In genomic region chrX:53082773-53083616, GRCh38 we compare ENCODE assay signal across 8 cellular contexts. TPM values are rescaled to one million over a fixed set of nuclear protein-coding genes. Genes with fewer than 3 reads are reported as not detected.
DNase-seq lines count a peak whose midpoint lies in the region; ATAC-seq and TF ChIP-seq lines count a peak whose summit lies in the region.

No MANE protein-coding gene starts in this region.

- peak overlapping the region; percentile 65 to 91 (median 76) for H3K4me3 ChIP-seq in heart right ventricle
- H3K4me3 ChIP-seq in mesodermal cell (ENCODE audit: extremely low read depth, insufficient read depth, low read length, poor library complexity, severe bottlenecking): peak overlapping the region; percentile 64
- peak overlapping the region; percentile 43 to 75 for H3K4me3 ChIP-seq in aorta (ENCODE audit: low read length in 2 of 2)

- ATAC-seq in heart right ventricle (no peak), Right ventricle myocardium inferior (no peak), aorta (ENCODE audit: low FRiP score) (no peak)

- H3K27me3 Mint-ChIP-seq in brain: peaks cover 4% of the 10 kb centered on the region

- H3K36me3 Mint-ChIP-seq in brain: peaks cover 33% of the 10 kb centered on the region

- WGBS in heart right ventricle, 2 donors: 5 to 8% methylated on average over 29 to 31 of the region's 31 CpGs
- 0 to 14% methylated on average over 12 to 16 of the region's 31 CpGs for WGBS in mesodermal cell (ENCODE audit: insufficient coverage in 2 of 2), 2 experiments
- WGBS in aorta, 2 donors: 3 to 35% methylated on average over 31 of the region's 31 CpGs

- peaks cover 0 to 29% (median 0%) of the 10 kb centered on the region in 9 donors for H3K36me3 ChIP-seq in heart right ventricle
- peaks cover 20% of the 10 kb centered on the region for H3K36me3 ChIP-seq in mesodermal cell (ENCODE audit: control insufficient read depth, insufficient read depth, low read length)
- no peaks in the 10 kb centered on the region for H3K36me3 ChIP-seq in aorta (ENCODE audit: control insufficient read depth in 1 of 2, insufficient read depth in 2 of 2, low read length in 1 of 2)

- H3K4me1 Mint-ChIP-seq in brain: peaks cover 52% of the 10 kb centered on the region

- peaks cover 0 to 20% (median 6%) of the 10 kb centered on the region in 9 donors for H3K4me1 ChIP-seq in heart right ventricle
- peaks cover 5% of the 10 kb centered on the region for H3K4me1 ChIP-seq in mesodermal cell (ENCODE audit: control insufficient read depth, insufficient read depth, low read length, poor library complexity, severe bottlenecking)
- peaks cover 0 to 2% of the 10 kb centered on the region in 2 donors for H3K4me1 ChIP-seq in aorta (ENCODE audit: control insufficient read depth in 1 of 2, insufficient read depth in 2 of 2, low read length in 2 of 2)

- peaks cover 0 to 4% (median 0%) of the 10 kb centered on the region in 7 donors for H3K27me3 ChIP-seq in heart right ventricle
- H3K27me3 ChIP-seq in aorta (ENCODE audit: control insufficient read depth in 1 of 2, insufficient read depth in 2 of 2, low read length in 1 of 2): no peaks in the 10 kb centered on the region

- peak overlapping the region; percentile 91 to 96 (median 92) for H3K4me3 Mint-ChIP-seq in brain

- H3K27ac ChIP-seq in heart right ventricle: peak overlapping the region; percentile 79 to 95 (median 88)
- peak overlapping the region; percentile 78 for H3K27ac ChIP-seq in mesodermal cell (ENCODE audit: low read depth, low read length, severe bottlenecking)
- H3K27ac ChIP-seq in aorta (ENCODE audit: low read depth in 1 of 2, low read length in 2 of 2): peak overlapping the region; percentile 70

- intact Hi-C loops in heart right ventricle (cut with DNase I) (no loop called here), Right ventricle myocardium inferior (cut with DNase I) (loop anchor here (1.0 kb wide), 1 partner anchor 10 kb away; no protein-coding TSS in a partner anchor), aorta (cut with DNase I) (no loop called here)

- DNase-seq in heart right ventricle (no peak), Right ventricle myocardium inferior (ENCODE audit: missing footprints) (no peak), aorta (no peak), COLO829 (ENCODE audit: low spot score) (no peak), A172 (ENCODE audit: low spot score) (no peak), cerebellar nuclear complex (lab: John Stamatoyannopoulos, UW) (no peak)

- no peak for TF ChIP-seq CTCF in heart right ventricle (IDR thresholded peaks at IDR 0.05)
- TF ChIP-seq CTCF in brain (conservative IDR thresholded peaks at IDR 0.05): no peak

- H3K9me3 Mint-ChIP-seq in brain: peaks cover 0 to 25% (median 0%) of the 10 kb centered on the region in 5 experiments

- H3K9me3 ChIP-seq in heart right ventricle (no peaks in the 10 kb centered on the region), mesodermal cell (ENCODE audit: control insufficient read depth, low read length) (no peaks in the 10 kb centered on the region), aorta (ENCODE audit: control insufficient read depth, low read length) (no peaks in the 10 kb centered on the region)

- H3K27ac Mint-ChIP-seq in brain: peak overlapping the region; percentile 71 to 89 (median 82)

RNA-seq across cellular contexts. Expression of gene TSPYL2, which starts 0.8 kb away (rescaled TPM):
- total RNA-seq in heart right ventricle: 10 to 100 TPM; 17.2 to 48.8 (median 25.5) TPM
- polyA plus RNA-seq in heart right ventricle: 100 to 1,000 TPM in 1 of 2 donors, 10 to 100 TPM in 1; 54.4 to 136 TPM
- 34.1 TPM for total RNA-seq in Right ventricle myocardium inferior
- polyA plus RNA-seq in brain (ENCODE audit: insufficient read depth, low read depth, low replicate concordance): 49.9 TPM
- polyA plus RNA-seq in mesodermal cell (2013, experiment 1 of 2): 23.7 TPM
- 29.0 TPM for polyA plus RNA-seq in mesodermal cell (2013, experiment 2 of 2)
- total RNA-seq in aorta: 10 to 100 TPM; 65.0 to 89.3 TPM
- polyA plus RNA-seq in aorta: 100 to 1,000 TPM in 1 of 2 donors, 10 to 100 TPM in 1; 29.3 to 256 TPM
- 8.5 and 9.4 TPM in 2 replicates for total RNA-seq in A172 (2014; rRNA removed; shearing (Covaris generic))

RNA-seq across cellular contexts. Expression of gene KANTR, which starts 10.9 kb away (rescaled TPM):
- total RNA-seq in heart right ventricle (10 to 100 TPM in 2 of 10 donors, 1 to 10 TPM in 8; 2.7 to 11.5 (median 7.0) TPM), Right ventricle myocardium inferior (3.4 TPM), aorta (10 to 100 TPM; 16.6 to 27.7 TPM)
- polyA plus RNA-seq in heart right ventricle (10 to 100 TPM in 1 of 2 donors, 1 to 10 TPM in 1; 2.1 to 12.6 TPM), brain (ENCODE audit: insufficient read depth, low read depth, low replicate concordance) (3.1 TPM), aorta (1 to 10 TPM; 1.6 to 9.4 TPM)
- 4.8 TPM for polyA plus RNA-seq in mesodermal cell (2013, experiment 1 of 2)
- 3.5 TPM for polyA plus RNA-seq in mesodermal cell (2013, experiment 2 of 2)
- total RNA-seq in A172 (2014; rRNA removed; shearing (Covaris generic)): 4.4 and 6.0 TPM in 2 replicates

RNA-seq across cellular contexts. Expression of gene GPR173, which starts 34.4 kb away (rescaled TPM):
- 1 to 10 TPM in 3 of 10 donors, under 1 TPM in 7; 0.54 to 2.5 (median 0.73) TPM for total RNA-seq in heart right ventricle
- polyA plus RNA-seq in heart right ventricle: under 1 TPM; 0.70 to 0.95 TPM
- total RNA-seq in Right ventricle myocardium inferior: 0.35 TPM
- polyA plus RNA-seq in brain (ENCODE audit: insufficient read depth, low read depth, low replicate concordance): 26.3 TPM
- 7.4 TPM for polyA plus RNA-seq in mesodermal cell (2013, experiment 1 of 2)
- polyA plus RNA-seq in mesodermal cell (2013, experiment 2 of 2): 7.3 TPM
- 1 to 10 TPM; 4.0 to 7.1 TPM for total RNA-seq in aorta
- 1 to 10 TPM in 1 of 2 donors, under 1 TPM in 1; under 0.01 to 1.6 TPM for polyA plus RNA-seq in aorta
- total RNA-seq in A172 (2014; rRNA removed; shearing (Covaris generic)): 0.47 and 0.72 TPM in 2 replicates
